In the genomic region with DNA sequence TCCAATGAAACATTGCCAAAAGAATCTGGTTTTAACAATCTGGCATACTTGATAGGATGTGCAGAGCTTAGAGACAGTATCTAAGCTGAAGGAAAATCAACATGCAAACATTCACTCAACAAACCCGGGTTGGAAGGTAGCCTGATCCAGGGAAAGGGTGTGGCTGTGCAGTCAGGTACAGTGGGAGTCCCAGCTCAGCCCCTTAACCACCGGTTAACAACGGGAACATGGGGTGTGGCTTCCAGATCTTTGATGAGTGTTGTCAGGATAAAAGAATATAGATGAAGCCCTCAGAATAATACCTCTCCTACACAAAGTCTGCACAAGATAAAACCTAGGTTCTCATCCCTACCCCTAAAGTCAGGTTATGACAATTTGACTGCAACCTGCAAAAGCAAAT, we compare ENCODE assay signal across 23 cellular contexts.
DNase-seq lines count a peak whose midpoint lies in the region; ATAC-seq and TF ChIP-seq lines count a peak whose summit lies in the region.
"Had no signal": no experiment of that assay in that cellular context is flagged by ENCODE, and none has a peak within 500 bp of the region (broad histone marks: within the 10 kb centered on the region; RNA-seq: fewer than 3 reads in every experiment).

No MANE protein-coding gene starts in this region.

- peaks cover 75% of the 10 kb centered on the region for H3K36me3 Mint-ChIP-seq in CD4-positive, CD25-positive, alpha-beta regulatory T cell
- peaks cover 17% of the 10 kb centered on the region for H3K36me3 Mint-ChIP-seq in IgD-negative memory B cell
- H3K36me3 Mint-ChIP-seq in stimulated activated effector memory CD8-positive, alpha-beta T cell treated with anti-CD3 and anti-CD28 coated beads, Interleukin-12 subunit alpha, Interleukin-12 subunit beta, amount 100 ng/mL, for 72 hours: peaks cover 66% of the 10 kb centered on the region
- peaks cover 56% of the 10 kb centered on the region for H3K36me3 Mint-ChIP-seq in endodermal cell (ENCODE audit: low read depth)

- no peak for DNase-seq in CD4-positive, CD25-positive, alpha-beta regulatory T cell
- DNase-seq in stimulated activated effector memory CD8-positive, alpha-beta T cell treated with anti-CD3 and anti-CD28 coated beads, Interleukin-12 subunit alpha, Interleukin-12 subunit beta, amount 100 ng/mL, for 72 hours (ENCODE audit: low spot score in 2 of 2): no peak
- no peak for DNase-seq in COLO668 (lab: John Stamatoyannopoulos, UW; ENCODE audit: unreplicated experiment)
- no peak for DNase-seq in endodermal cell
- DNase-seq in NCI-H2081 (lab: John Stamatoyannopoulos, UW): no peak
- DNase-seq: 8988T; ACHN; BE2C; C1 segment of cervical spinal cord; CD4-positive, alpha-beta T cell; CD8-positive, alpha-beta T cell; COR-L47; DMS 273 treated with DMSO at 0.1 percent for 48 hours; DMS153; DMS53; DMS79; DND-41; EL; GDM1 had no signal

- H3K9ac ChIP-seq in endodermal cell (ENCODE audit: extremely low read depth, low read length, poor library complexity, severe bottlenecking): no peak overlapping the region
- H3K9ac ChIP-seq: BLaER1 had no signal

- no peaks in the 10 kb centered on the region for H3K9me3 ChIP-seq in CD4-positive, CD25-positive, alpha-beta regulatory T cell (ENCODE audit: control insufficient read depth in 2 of 2, low read length in 2 of 2)
- H3K9me3 ChIP-seq in endodermal cell (ENCODE audit: control insufficient read depth, low read length): no peaks in the 10 kb centered on the region
- H3K9me3 ChIP-seq: BE2C had no signal

- no peak for ATAC-seq in CD4-positive, CD25-positive, alpha-beta regulatory T cell (ENCODE audit: low read depth in 2 of 2)
- no peak for ATAC-seq in stimulated activated effector memory CD8-positive, alpha-beta T cell treated with anti-CD3 and anti-CD28 coated beads, Interleukin-12 subunit alpha, Interleukin-12 subunit beta, amount 100 ng/mL, for 72 hours
- ATAC-seq: CD8-positive, alpha-beta T cell; GM12878 had no signal

- no peak overlapping the region for H3K4me3 Mint-ChIP-seq in CD4-positive, CD25-positive, alpha-beta regulatory T cell
- H3K4me3 Mint-ChIP-seq in IgD-negative memory B cell (no peak overlapping the region), endodermal cell (no peak overlapping the region)
- no peak overlapping the region for H3K4me3 Mint-ChIP-seq in stimulated activated effector memory CD8-positive, alpha-beta T cell treated with anti-CD3 and anti-CD28 coated beads, Interleukin-12 subunit alpha, Interleukin-12 subunit beta, amount 100 ng/mL, for 72 hours
- H3K4me3 Mint-ChIP-seq: CD14-positive monocyte; CD4-positive, alpha-beta T cell; CD8-positive, alpha-beta T cell had no signal

- H3K4me3 ChIP-seq in CD4-positive, CD25-positive, alpha-beta regulatory T cell (ENCODE audit: low read depth, low read length): no peak overlapping the region
- H3K4me3 ChIP-seq in endodermal cell (ENCODE audit: low read length): no peak overlapping the region
- H3K4me3 ChIP-seq: BLaER1, GM12878 had no signal

- peaks cover 0 to 14% (median 10%) of the 10 kb centered on the region in 4 donors for H3K4me1 Mint-ChIP-seq in CD4-positive, CD25-positive, alpha-beta regulatory T cell
- H3K4me1 Mint-ChIP-seq in IgD-negative memory B cell (peaks cover 0 to 9% (median 4%) of the 10 kb centered on the region in 3 donors), endodermal cell (no peaks in the 10 kb centered on the region)
- H3K4me1 Mint-ChIP-seq in stimulated activated effector memory CD8-positive, alpha-beta T cell treated with anti-CD3 and anti-CD28 coated beads, Interleukin-12 subunit alpha, Interleukin-12 subunit beta, amount 100 ng/mL, for 72 hours: peaks cover 20% of the 10 kb centered on the region
- H3K4me1 Mint-ChIP-seq: CD14-positive monocyte had no signal

- no peaks in the 10 kb centered on the region for H3K27me3 ChIP-seq in CD4-positive, CD25-positive, alpha-beta regulatory T cell (ENCODE audit: control insufficient read depth, insufficient read depth, low read length)
- no peaks in the 10 kb centered on the region for H3K27me3 ChIP-seq in endodermal cell (ENCODE audit: control insufficient read depth, insufficient read depth, low read length, poor library complexity, severe bottlenecking)
- H3K27me3 ChIP-seq: BE2C, BLaER1 had no signal

- H3K27ac Mint-ChIP-seq in CD4-positive, CD25-positive, alpha-beta regulatory T cell: peak overlapping the region in 2 of 3 donors; percentile 9 to 10
- H3K27ac Mint-ChIP-seq in IgD-negative memory B cell (peak overlapping the region in 2 of 3 donors; percentile 6 to 50), endodermal cell (no peak overlapping the region)
- peak overlapping the region; percentile 11 for H3K27ac Mint-ChIP-seq in stimulated activated effector memory CD8-positive, alpha-beta T cell treated with anti-CD3 and anti-CD28 coated beads, Interleukin-12 subunit alpha, Interleukin-12 subunit beta, amount 100 ng/mL, for 72 hours
- H3K27ac Mint-ChIP-seq: CD4-positive, alpha-beta T cell; CD8-positive, alpha-beta T cell had no signal

- 97% methylated on average over 3 of the region's 3 CpGs; no CpG with 5 or more reads in 1 of the 2 experiments for WGBS in endodermal cell (ENCODE audit: insufficient coverage in 1 of 2, insufficient read length in 1 of 2), 2 experiments

- peaks cover 59% of the 10 kb centered on the region for H3K36me3 ChIP-seq in CD4-positive, CD25-positive, alpha-beta regulatory T cell (ENCODE audit: control insufficient read depth, insufficient read depth, low read length)
- peaks cover 70% of the 10 kb centered on the region for H3K36me3 ChIP-seq in endodermal cell (ENCODE audit: control insufficient read depth, insufficient read depth, low read length)

- peaks cover 0 to 3% (median 0%) of the 10 kb centered on the region in 7 donors for H3K9me3 Mint-ChIP-seq in CD4-positive, CD25-positive, alpha-beta regulatory T cell
- H3K9me3 Mint-ChIP-seq in IgD-negative memory B cell: peaks cover 0 to 2% (median 0%) of the 10 kb centered on the region in 3 donors
- H3K9me3 Mint-ChIP-seq in stimulated activated effector memory CD8-positive, alpha-beta T cell treated with anti-CD3 and anti-CD28 coated beads, Interleukin-12 subunit alpha, Interleukin-12 subunit beta, amount 100 ng/mL, for 72 hours: no peaks in the 10 kb centered on the region
- H3K9me3 Mint-ChIP-seq in endodermal cell: no peaks in the 10 kb centered on the region
- H3K9me3 Mint-ChIP-seq: CD4-positive, alpha-beta T cell; CD8-positive, alpha-beta T cell had no signal

- H3K27ac ChIP-seq in CD4-positive, CD25-positive, alpha-beta regulatory T cell (ENCODE audit: insufficient read depth, low read length, poor library complexity, severe bottlenecking): no peak overlapping the region
- H3K27ac ChIP-seq in endodermal cell (ENCODE audit: low read depth, low read length): no peak overlapping the region
- H3K27ac ChIP-seq: BLaER1 had no signal

- H3K4me1 ChIP-seq in CD4-positive, CD25-positive, alpha-beta regulatory T cell (ENCODE audit: control insufficient read depth, insufficient read depth, low read length, poor library complexity, severe bottlenecking): no peaks in the 10 kb centered on the region
- no peaks in the 10 kb centered on the region for H3K4me1 ChIP-seq in endodermal cell (ENCODE audit: control insufficient read depth, insufficient read depth, low read length)
- H3K4me1 ChIP-seq: BE2C, BLaER1 had no signal

- no peaks in the 10 kb centered on the region for H3K27me3 Mint-ChIP-seq in CD4-positive, CD25-positive, alpha-beta regulatory T cell
- H3K27me3 Mint-ChIP-seq in IgD-negative memory B cell (no peaks in the 10 kb centered on the region), endodermal cell (ENCODE audit: insufficient read depth) (no peaks in the 10 kb centered on the region)
- H3K27me3 Mint-ChIP-seq: CD4-positive, alpha-beta T cell had no signal

- no peak for TF ChIP-seq CTCF in endodermal cell (conservative IDR thresholded peaks at IDR 0.05)
